In the genomic region with DNA sequence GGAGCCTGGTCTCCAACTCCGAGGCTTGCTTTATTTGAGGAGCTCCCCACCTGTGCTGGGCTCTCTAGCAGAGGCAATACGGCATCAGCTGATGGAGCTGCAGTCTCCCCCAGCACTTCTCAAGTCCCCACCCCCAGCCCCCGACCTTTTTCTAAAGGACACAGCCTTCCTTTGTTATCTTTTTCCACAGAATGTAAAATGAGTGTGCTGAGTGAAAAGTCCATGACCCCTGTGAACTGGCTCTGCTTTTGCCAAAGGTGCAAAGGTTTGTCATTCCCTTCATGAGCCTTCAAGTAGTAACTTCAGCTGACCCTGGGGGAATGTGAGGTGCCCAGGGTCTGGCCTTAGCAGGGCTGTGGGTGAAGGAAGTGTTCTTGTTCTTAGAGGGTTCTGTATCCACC, we compare ENCODE assay signal across 1 cellular context.
TF ChIP-seq lines count a peak whose summit lies in the region.

No MANE protein-coding gene starts in this region.

TF ChIP-seq in HepG2, 621 proteins besides CTCF, POLR2A, EP300 and RAD21 (continued from another document and continues in another):
- TF ChIP-seq, protein P1, sequence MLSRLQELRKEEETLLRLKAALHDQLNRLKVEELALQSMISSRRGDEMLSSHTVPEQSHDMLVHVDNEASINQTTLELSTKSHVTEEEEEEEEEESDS (CRISPR knock-in tag; IDR thresholded peaks at IDR 0.05; ENCODE audit: borderline replicate concordance), result no peak
- peak; percentile 81 to 93 for TF ChIP-seq NR2F1 (CRISPR knock-in tag; IDR thresholded peaks at IDR 0.05)
- 0 out of 2 replicates have a peak, but pooled peaks have one; percentile 19 for TF ChIP-seq ZNF331 (CRISPR knock-in tag; IDR thresholded peaks at IDR 0.05)
- TF ChIP-seq, protein P2, sequence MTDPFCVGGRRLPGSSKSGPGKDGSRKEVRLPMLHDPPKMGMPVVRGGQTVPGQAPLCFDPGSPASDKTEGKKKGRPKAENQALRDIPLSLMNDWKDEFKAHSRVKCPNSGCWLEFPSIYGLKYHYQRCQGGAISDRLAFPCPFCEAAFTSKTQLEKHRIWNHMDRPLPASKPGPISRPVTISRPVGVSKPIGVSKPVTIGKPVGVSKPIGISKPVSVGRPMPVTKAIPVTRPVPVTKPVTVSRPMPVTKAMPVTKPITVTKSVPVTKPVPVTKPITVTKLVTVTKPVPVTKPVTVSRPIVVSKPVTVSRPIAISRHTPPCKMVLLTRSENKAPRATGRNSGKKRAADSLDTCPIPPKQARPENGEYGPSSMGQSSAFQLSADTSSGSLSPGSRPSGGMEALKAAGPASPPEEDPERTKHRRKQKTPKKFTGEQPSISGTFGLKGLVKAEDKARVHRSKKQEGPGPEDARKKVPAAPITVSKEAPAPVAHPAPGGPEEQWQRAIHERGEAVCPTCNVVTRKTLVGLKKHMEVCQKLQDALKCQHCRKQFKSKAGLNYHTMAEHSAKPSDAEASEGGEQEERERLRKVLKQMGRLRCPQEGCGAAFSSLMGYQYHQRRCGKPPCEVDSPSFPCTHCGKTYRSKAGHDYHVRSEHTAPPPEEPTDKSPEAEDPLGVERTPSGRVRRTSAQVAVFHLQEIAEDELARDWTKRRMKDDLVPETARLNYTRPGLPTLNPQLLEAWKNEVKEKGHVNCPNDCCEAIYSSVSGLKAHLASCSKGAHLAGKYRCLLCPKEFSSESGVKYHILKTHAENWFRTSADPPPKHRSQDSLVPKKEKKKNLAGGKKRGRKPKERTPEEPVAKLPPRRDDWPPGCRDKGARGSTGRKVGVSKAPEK (CRISPR knock-in tag; IDR thresholded peaks at IDR 0.05; ENCODE audit: borderline replicate concordance), result no peak
- TF ChIP-seq KAT8 (CRISPR knock-in tag; IDR thresholded peaks at IDR 0.05), result no peak
- TF ChIP-seq RNF2 (conservative IDR thresholded peaks at IDR 0.05; ENCODE audit: low read depth), result no peak
- no peak for TF ChIP-seq ZNF451 (CRISPR knock-in tag; IDR thresholded peaks at IDR 0.05)
- TF ChIP-seq, protein P3, sequence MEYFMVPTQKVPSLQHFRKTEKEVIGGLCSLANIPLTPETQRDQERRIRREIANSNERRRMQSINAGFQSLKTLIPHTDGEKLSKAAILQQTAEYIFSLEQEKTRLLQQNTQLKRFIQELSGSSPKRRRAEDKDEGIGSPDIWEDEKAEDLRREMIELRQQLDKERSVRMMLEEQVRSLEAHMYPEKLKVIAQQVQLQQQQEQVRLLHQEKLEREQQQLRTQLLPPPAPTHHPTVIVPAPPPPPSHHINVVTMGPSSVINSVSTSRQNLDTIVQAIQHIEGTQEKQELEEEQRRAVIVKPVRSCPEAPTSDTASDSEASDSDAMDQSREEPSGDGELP (IDR thresholded peaks at IDR 0.05; ENCODE audit: borderline replicate concordance, low read depth), result peak; percentile 96
- peak; percentile 40; the same call in 1 of the 2 replicates for TF ChIP-seq SALL1 (CRISPR knock-in tag; IDR thresholded peaks at IDR 0.05)
- TF ChIP-seq SOX6 (IDR thresholded peaks at IDR 0.05), result no peak
- peak; percentile 94 for TF ChIP-seq SOX6 (CRISPR knock-in tag; IDR thresholded peaks at IDR 0.05)
- TF ChIP-seq NR2C2 (CRISPR knock-in tag; IDR thresholded peaks at IDR 0.05; ENCODE audit: borderline replicate concordance), result peak; percentile 66
- peak; percentile 38; the same call in 1 of the 2 replicates for TF ChIP-seq PHF21A (CRISPR knock-in tag; IDR thresholded peaks at IDR 0.05)
- TF ChIP-seq TCF7 (IDR thresholded peaks at IDR 0.05; ENCODE audit: low read depth), result 0 out of 2 replicates have a peak, but pooled peaks have one; percentile 14
- TF ChIP-seq, protein P4, sequence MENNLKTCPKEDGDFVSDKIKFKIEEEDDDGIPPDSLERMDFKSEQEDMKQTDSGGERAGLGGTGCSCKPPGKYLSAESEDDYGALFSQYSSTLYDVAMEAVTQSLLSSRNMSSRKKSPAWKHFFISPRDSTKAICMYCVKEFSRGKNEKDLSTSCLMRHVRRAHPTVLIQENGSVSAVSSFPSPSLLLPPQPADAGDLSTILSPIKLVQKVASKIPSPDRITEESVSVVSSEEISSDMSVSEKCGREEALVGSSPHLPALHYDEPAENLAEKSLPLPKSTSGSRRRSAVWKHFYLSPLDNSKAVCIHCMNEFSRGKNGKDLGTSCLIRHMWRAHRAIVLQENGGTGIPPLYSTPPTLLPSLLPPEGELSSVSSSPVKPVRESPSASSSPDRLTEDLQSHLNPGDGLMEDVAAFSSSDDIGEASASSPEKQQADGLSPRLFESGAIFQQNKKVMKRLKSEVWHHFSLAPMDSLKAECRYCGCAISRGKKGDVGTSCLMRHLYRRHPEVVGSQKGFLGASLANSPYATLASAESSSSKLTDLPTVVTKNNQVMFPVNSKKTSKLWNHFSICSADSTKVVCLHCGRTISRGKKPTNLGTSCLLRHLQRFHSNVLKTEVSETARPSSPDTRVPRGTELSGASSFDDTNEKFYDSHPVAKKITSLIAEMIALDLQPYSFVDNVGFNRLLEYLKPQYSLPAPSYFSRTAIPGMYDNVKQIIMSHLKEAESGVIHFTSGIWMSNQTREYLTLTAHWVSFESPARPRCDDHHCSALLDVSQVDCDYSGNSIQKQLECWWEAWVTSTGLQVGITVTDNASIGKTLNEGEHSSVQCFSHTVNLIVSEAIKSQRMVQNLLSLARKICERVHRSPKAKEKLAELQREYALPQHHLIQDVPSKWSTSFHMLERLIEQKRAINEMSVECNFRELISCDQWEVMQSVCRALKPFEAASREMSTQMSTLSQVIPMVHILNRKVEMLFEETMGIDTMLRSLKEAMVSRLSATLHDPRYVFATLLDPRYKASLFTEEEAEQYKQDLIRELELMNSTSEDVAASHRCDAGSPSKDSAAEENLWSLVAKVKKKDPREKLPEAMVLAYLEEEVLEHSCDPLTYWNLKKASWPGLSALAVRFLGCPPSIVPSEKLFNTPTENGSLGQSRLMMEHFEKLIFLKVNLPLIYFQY (CRISPR knock-in tag; IDR thresholded peaks at IDR 0.05; ENCODE audit: borderline replicate concordance), result no peak
- TF ChIP-seq NCOR1 (IDR thresholded peaks at IDR 0.05; ENCODE audit: borderline replicate concordance, low read length), result peak; percentile 97
- TF ChIP-seq ZFP41 (CRISPR knock-in tag; IDR thresholded peaks at IDR 0.05; ENCODE audit: borderline replicate concordance), result no peak
- TF ChIP-seq POGZ (CRISPR knock-in tag; IDR thresholded peaks at IDR 0.05), result peak; percentile 39; the same call in 1 of the 2 replicates
- TF ChIP-seq, protein P5, sequence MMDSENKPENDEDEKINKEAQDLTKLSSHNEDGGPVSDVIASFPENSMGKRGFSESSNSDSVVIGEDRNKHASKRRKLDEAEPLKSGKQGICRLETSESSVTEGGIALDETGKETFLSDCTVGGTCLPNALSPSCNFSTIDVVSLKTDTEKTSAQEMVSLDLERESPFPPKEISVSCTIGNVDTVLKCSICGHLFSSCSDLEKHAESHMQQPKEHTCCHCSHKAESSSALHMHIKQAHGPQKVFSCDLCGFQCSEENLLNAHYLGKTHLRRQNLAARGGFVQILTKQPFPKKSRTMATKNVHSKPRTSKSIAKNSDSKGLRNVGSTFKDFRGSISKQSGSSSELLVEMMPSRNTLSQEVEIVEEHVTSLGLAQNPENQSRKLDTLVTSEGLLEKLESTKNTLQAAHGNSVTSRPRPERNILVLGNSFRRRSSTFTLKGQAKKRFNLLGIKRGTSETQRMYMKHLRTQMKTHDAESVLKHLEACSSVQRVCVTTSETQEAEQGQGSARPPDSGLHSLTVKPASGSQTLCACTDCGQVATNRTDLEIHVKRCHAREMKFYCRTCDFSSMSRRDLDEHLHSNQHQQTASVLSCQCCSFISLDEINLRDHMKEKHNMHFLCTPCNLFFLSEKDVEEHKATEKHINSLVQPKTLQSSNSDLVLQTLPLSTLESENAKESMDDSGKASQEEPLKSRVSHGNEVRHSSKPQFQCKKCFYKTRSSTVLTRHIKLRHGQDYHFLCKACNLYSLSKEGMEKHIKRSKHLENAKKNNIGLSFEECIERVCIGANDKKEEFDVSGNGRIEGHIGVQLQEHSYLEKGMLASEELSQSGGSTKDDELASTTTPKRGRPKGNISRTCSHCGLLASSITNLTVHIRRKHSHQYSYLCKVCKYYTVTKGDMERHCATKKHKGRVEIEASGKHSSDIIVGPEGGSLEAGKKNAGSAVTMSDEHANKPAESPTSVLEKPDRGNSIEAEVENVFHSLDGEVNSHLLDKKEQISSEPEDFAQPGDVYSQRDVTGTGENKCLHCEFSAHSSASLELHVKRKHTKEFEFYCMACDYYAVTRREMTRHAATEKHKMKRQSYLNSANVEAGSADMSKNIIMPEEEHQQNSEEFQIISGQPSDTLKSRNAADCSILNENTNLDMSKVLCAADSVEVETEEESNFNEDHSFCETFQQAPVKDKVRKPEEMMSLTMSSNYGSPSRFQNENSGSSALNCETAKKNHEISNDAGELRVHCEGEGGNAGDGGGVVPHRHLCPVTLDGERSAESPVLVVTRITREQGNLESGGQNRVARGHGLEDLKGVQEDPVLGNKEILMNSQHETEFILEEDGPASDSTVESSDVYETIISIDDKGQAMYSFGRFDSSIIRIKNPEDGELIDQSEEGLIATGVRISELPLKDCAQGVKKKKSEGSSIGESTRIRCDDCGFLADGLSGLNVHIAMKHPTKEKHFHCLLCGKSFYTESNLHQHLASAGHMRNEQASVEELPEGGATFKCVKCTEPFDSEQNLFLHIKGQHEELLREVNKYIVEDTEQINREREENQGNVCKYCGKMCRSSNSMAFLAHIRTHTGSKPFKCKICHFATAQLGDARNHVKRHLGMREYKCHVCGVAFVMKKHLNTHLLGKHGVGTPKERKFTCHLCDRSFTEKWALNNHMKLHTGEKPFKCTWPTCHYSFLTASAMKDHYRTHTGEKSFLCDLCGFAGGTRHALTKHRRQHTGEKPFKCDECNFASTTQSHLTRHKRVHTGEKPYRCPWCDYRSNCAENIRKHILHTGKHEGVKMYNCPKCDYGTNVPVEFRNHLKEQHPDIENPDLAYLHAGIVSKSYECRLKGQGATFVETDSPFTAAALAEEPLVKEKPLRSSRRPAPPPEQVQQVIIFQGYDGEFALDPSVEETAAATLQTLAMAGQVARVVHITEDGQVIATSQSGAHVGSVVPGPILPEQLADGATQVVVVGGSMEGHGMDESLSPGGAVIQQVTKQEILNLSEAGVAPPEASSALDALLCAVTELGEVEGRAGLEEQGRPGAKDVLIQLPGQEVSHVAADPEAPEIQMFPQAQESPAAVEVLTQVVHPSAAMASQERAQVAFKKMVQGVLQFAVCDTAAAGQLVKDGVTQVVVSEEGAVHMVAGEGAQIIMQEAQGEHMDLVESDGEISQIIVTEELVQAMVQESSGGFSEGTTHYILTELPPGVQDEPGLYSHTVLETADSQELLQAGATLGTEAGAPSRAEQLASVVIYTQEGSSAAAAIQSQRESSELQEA (CRISPR knock-in tag; IDR thresholded peaks at IDR 0.05; ENCODE audit: not compliant biosample characterization), result no peak
- no peak for TF ChIP-seq ZNF224 (CRISPR knock-in tag; IDR thresholded peaks at IDR 0.05)
- TF ChIP-seq GPN1 (CRISPR knock-in tag; IDR thresholded peaks at IDR 0.05; ENCODE audit: borderline replicate concordance), result no peak
- TF ChIP-seq, protein P6, sequence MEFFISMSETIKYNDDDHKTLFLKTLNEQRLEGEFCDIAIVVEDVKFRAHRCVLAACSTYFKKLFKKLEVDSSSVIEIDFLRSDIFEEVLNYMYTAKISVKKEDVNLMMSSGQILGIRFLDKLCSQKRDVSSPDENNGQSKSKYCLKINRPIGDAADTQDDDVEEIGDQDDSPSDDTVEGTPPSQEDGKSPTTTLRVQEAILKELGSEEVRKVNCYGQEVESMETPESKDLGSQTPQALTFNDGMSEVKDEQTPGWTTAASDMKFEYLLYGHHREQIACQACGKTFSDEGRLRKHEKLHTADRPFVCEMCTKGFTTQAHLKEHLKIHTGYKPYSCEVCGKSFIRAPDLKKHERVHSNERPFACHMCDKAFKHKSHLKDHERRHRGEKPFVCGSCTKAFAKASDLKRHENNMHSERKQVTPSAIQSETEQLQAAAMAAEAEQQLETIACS (CRISPR knock-in tag; IDR thresholded peaks at IDR 0.05), result no peak
- TF ChIP-seq CHD2 (IDR thresholded peaks at IDR 0.05; ENCODE audit: low read depth, low read length), result no peak
- peak; percentile 94 for TF ChIP-seq NR2F2 (IDR thresholded peaks at IDR 0.05; ENCODE audit: borderline replicate concordance, low read depth)
- TF ChIP-seq CHD4 (IDR thresholded peaks at IDR 0.05; ENCODE audit: borderline replicate concordance, low read length), result peak; percentile 72; the same call in 1 of the 2 replicates
- no peak for TF ChIP-seq PAF1 (CRISPR knock-in tag; IDR thresholded peaks at IDR 0.05)
- TF ChIP-seq SRSF9 (IDR thresholded peaks at IDR 0.05; ENCODE audit: borderline replicate concordance, insufficient read depth, low read depth, low read length, poor library complexity, severe bottlenecking), result no peak
- TF ChIP-seq CREM (IDR thresholded peaks at IDR 0.05), result peak; percentile 24; the same call in 1 of the 2 replicates
- TF ChIP-seq CREM (CRISPR knock-in tag; IDR thresholded peaks at IDR 0.05), result no peak
- TF ChIP-seq MAZ (IDR thresholded peaks at IDR 0.05; ENCODE audit: borderline replicate concordance, low read depth, low read length), result peak; percentile 29; the same call in 1 of the 2 replicates
- TF ChIP-seq MAZ (CRISPR knock-in tag; IDR thresholded peaks at IDR 0.05; ENCODE audit: low read depth), result no peak
- peak; percentile 61 for TF ChIP-seq TEAD3 (CRISPR knock-in tag; optimal IDR thresholded peaks at IDR 0.05; ENCODE audit: borderline replicate concordance)
- peak; percentile 50; the same call in 1 of the 2 replicates for TF ChIP-seq ZMYM4 (CRISPR knock-in tag; IDR thresholded peaks at IDR 0.05)
- TF ChIP-seq ZEB1 (IDR thresholded peaks at IDR 0.05; ENCODE audit: insufficient replicate concordance, low read depth), result peak; percentile 72
- no peak for TF ChIP-seq PHF8 (CRISPR knock-in tag; IDR thresholded peaks at IDR 0.05)
- TF ChIP-seq ZNF660 (CRISPR knock-in tag; IDR thresholded peaks at IDR 0.05; ENCODE audit: borderline replicate concordance, low read depth), result no peak
- TF ChIP-seq, protein P7, sequence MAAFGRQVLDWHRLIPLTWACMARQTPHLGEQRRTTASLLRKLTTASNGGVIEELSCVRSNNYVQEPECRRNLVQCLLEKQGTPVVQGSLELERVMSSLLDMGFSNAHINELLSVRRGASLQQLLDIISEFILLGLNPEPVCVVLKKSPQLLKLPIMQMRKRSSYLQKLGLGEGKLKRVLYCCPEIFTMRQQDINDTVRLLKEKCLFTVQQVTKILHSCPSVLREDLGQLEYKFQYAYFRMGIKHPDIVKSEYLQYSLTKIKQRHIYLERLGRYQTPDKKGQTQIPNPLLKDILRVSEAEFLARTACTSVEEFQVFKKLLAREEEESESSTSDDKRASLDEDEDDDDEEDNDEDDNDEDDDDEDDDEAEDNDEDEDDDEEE (CRISPR knock-in tag; IDR thresholded peaks at IDR 0.05), result no peak
- peak; percentile 80 for TF ChIP-seq RARA (CRISPR knock-in tag; IDR thresholded peaks at IDR 0.05)
- TF ChIP-seq, protein P8, sequence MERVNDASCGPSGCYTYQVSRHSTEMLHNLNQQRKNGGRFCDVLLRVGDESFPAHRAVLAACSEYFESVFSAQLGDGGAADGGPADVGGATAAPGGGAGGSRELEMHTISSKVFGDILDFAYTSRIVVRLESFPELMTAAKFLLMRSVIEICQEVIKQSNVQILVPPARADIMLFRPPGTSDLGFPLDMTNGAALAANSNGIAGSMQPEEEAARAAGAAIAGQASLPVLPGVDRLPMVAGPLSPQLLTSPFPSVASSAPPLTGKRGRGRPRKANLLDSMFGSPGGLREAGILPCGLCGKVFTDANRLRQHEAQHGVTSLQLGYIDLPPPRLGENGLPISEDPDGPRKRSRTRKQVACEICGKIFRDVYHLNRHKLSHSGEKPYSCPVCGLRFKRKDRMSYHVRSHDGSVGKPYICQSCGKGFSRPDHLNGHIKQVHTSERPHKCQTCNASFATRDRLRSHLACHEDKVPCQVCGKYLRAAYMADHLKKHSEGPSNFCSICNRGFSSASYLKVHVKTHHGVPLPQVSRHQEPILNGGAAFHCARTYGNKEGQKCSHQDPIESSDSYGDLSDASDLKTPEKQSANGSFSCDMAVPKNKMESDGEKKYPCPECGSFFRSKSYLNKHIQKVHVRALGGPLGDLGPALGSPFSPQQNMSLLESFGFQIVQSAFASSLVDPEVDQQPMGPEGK (CRISPR knock-in tag; IDR thresholded peaks at IDR 0.05), result peak; percentile 89
